ENCODE assay signal across 11 cellular contexts in genomic region chr3:127792664-127793292, GRCh38. TPM values are rescaled to one million over a fixed set of nuclear protein-coding genes. Genes with fewer than 3 reads are reported as not detected.
DNase-seq lines count a peak whose midpoint lies in the region; ATAC-seq and TF ChIP-seq lines count a peak whose summit lies in the region.
"Had no signal": no experiment of that assay in that cellular context is flagged by ENCODE, and none has a peak within 500 bp of the region (broad histone marks: within the 10 kb centered on the region; RNA-seq: fewer than 3 reads in every experiment).

No MANE protein-coding gene starts in this region.

- DNase-seq in activated effector memory CD4-positive, alpha-beta T cell treated with anti-CD3 and anti-CD28 coated beads, Interleukin-2, amount 50 U/mL, for 16 hours, result peak; percentile 2
- no peak for DNase-seq in activated effector memory CD4-positive, alpha-beta T cell treated with Interleukin-2 at 50 U/mL for 16 hours
- DNase-seq in cerebellum (ENCODE audit: low spot score) (peak; percentile 36), left lung (no peak), aorta (peak; percentile 81 to 85)
- no peak for DNase-seq in effector CD4-positive, alpha-beta T cell
- DNase-seq: naive thymus-derived CD8-positive, alpha-beta T cell; stimulated activated CD8-positive, alpha-beta memory T cell treated with anti-CD3 and anti-CD28 coated beads, Interleukin-4, amount 100 ng/mL, for 48 hours had no signal

- H3K27me3 ChIP-seq in left lung (no peaks in the 10 kb centered on the region), aorta (ENCODE audit: control insufficient read depth in 1 of 2, insufficient read depth in 2 of 2, low read length in 1 of 2) (no peaks in the 10 kb centered on the region)
- H3K27me3 ChIP-seq: BLaER1 had no signal

- H3K4me3 ChIP-seq in left lung, result no peak overlapping the region
- H3K4me3 ChIP-seq in aorta (ENCODE audit: low read length in 2 of 2), result no peak overlapping the region
- H3K4me3 ChIP-seq: BLaER1 had no signal

- WGBS in aorta, 2 donors, result 31 to 33% methylated on average over 11 of the region's 11 CpGs

- no peak for TF ChIP-seq CTCF in left lung (IDR thresholded peaks at IDR 0.05)

- H3K27ac ChIP-seq in left lung (no peak overlapping the region), aorta (ENCODE audit: low read depth in 1 of 2, low read length in 2 of 2) (no peak overlapping the region)
- H3K27ac ChIP-seq: BLaER1 had no signal

- H3K36me3 ChIP-seq in left lung, result peaks cover 0 to 18% of the 10 kb centered on the region in 2 donors
- H3K36me3 ChIP-seq in aorta (ENCODE audit: control insufficient read depth in 1 of 2, insufficient read depth in 2 of 2, low read length in 1 of 2), result no peaks in the 10 kb centered on the region
- H3K36me3 ChIP-seq: BLaER1 had no signal

- peaks cover 16 to 28% of the 10 kb centered on the region in 2 donors for H3K4me1 ChIP-seq in left lung
- H3K4me1 ChIP-seq in aorta (ENCODE audit: control insufficient read depth in 1 of 2, insufficient read depth in 2 of 2, low read length in 2 of 2), result peaks cover 2 to 4% of the 10 kb centered on the region in 2 donors

- H3K9me3 ChIP-seq in left lung (no peaks in the 10 kb centered on the region), aorta (ENCODE audit: control insufficient read depth, low read length) (no peaks in the 10 kb centered on the region)
- H3K9me3 ChIP-seq: BLaER1 had no signal

- ATAC-seq in left lung (peak; percentile 30), aorta (ENCODE audit: low FRiP score) (no peak), GM21360 (IDR thresholded peaks at IDR 0.05; ENCODE audit: unreplicated experiment) (no peak), HG03159 (IDR thresholded peaks at IDR 0.05; ENCODE audit: unreplicated experiment) (no peak)
- ATAC-seq: naive thymus-derived CD8-positive, alpha-beta T cell had no signal

- intact Hi-C loops in left lung (cut with DNase I), result no loop called here
- intact Hi-C loops in aorta (cut with DNase I), result no loop called here

RNA-seq across cellular contexts. Expression of gene MGLL, which starts 29.5 kb away (rescaled TPM):
- 11.6 TPM for total RNA-seq in cerebellum
- 100 to 1,000 TPM; 214 to 318 TPM for total RNA-seq in left lung
- 10 to 100 TPM; 72.6 to 85.3 TPM for total RNA-seq in aorta
- polyA plus RNA-seq in aorta, result 10 to 100 TPM; 18.3 to 28.7 TPM

Comparison
In these comparisons a context has a peak if more than half of its experiments do, and no peak if none do; other contexts are left out.
1. DNase-seq: peak in activated effector memory CD4-positive, alpha-beta T cell treated with anti-CD3 and anti-CD28 coated beads, Interleukin-2, amount 50 U/mL, for 16 hours (single experiment), cerebellum (single experiment) and aorta (2 of 2); none in activated effector memory CD4-positive, alpha-beta T cell treated with Interleukin-2 at 50 U/mL for 16 hours (single experiment), left lung (0 of 2) and effector CD4-positive, alpha-beta T cell (single experiment).